8 cellular contexts compared by ENCODE assay signal in genomic region chr3:36843065-36844051, GRCh38.
DNase-seq lines count a peak whose midpoint lies in the region; TF ChIP-seq lines count a peak whose summit lies in the region.

No MANE protein-coding gene starts in this region.

- H3K4me3 ChIP-seq in HFF-Myc (replicated peaks; ENCODE audit: low read depth, low read length) (no peak overlapping the region), foreskin fibroblast (ENCODE audit: low read depth in 1 of 2, low read length in 2 of 2) (no peak overlapping the region)

- TF ChIP-seq CTCF in HFF-Myc (IDR thresholded peaks at IDR 0.05; ENCODE audit: low read depth, low read length, missing control alignments) (peak; percentile 53), foreskin fibroblast (IDR thresholded peaks at IDR 0.05; ENCODE audit: low read depth, low read length) (peak; percentile 24)

- DNase-seq in NCI-H748 (lab: John Stamatoyannopoulos, UW; ENCODE audit: unreplicated experiment) (peak; percentile 17), NCI-H748 treated with DMSO at 0.1 percent for 48 hours (lab: John Stamatoyannopoulos, UW) (no peak), HFF-Myc (ENCODE audit: extremely low read depth, low read depth) (no peak), NCI-H526 treated with DMSO at 0.1 percent for 48 hours (lab: John Stamatoyannopoulos, UW) (peak; percentile 2), foreskin fibroblast (peak; percentile 12 to 41), DMS79 (lab: John Stamatoyannopoulos, UW) (no peak)
- peak; percentile 54 for DNase-seq in activated CD8-positive, alpha-beta memory T cell treated with anti-CD3 and anti-CD28 coated beads, Interleukin-2, amount 50 U/mL, for 4 hours
- DNase-seq in stimulated activated CD4-positive, alpha-beta T cell treated with anti-CD3 and anti-CD28 coated beads, Interleukin-2, amount 100 ng/mL, for 24 hours: peak; percentile 68 to 76

Comparison
In these comparisons a context has a peak if more than half of its experiments do, and no peak if none do; other contexts are left out.
1. DNase-seq: peak in NCI-H748 (single experiment), NCI-H526 treated with DMSO at 0.1 percent for 48 hours (single experiment), activated CD8-positive, alpha-beta memory T cell treated with anti-CD3 and anti-CD28 coated beads, Interleukin-2, amount 50 U/mL, for 4 hours (single experiment), foreskin fibroblast (2 of 2) and stimulated activated CD4-positive, alpha-beta T cell treated with anti-CD3 and anti-CD28 coated beads, Interleukin-2, amount 100 ng/mL, for 24 hours (2 of 2); none in NCI-H748 treated with DMSO at 0.1 percent for 48 hours (single experiment), HFF-Myc (single experiment) and DMS79 (single experiment).